In genomic region chr15:63982381-63982854, GRCh38 we compare ENCODE assay signal across 21 cellular contexts.
A peak's percentile ranks its signal among the peaks of the same experiment; 100 is the strongest.
DNase-seq lines count a peak whose midpoint lies in the region; ATAC-seq and TF ChIP-seq lines count a peak whose summit lies in the region.
"Had no signal": no experiment of that assay in that cellular context is flagged by ENCODE, and none has a peak within 500 bp of the region (broad histone marks: within the 10 kb centered on the region; RNA-seq: fewer than 3 reads in every experiment).

No MANE protein-coding gene starts in this region.

- H3K9me3 Mint-ChIP-seq in chondrocyte (ENCODE audit: low read depth) (no peaks in the 10 kb centered on the region), nephron (no peaks in the 10 kb centered on the region)
- H3K9me3 Mint-ChIP-seq: activated naive CD4-positive, alpha-beta T cell treated with anti-CD3 and anti-CD28 coated beads, Interleukin-2, amount 10 ng/mL, durations not matched to agents 7 days and 5 days; T-cell had no signal

- intact Hi-C loops in A673 (cut with micrococcal nuclease; ENCODE audit: unreplicated experiment) = no loop called here

- no peaks in the 10 kb centered on the region for H3K9me3 ChIP-seq in subcutaneous abdominal adipose tissue (ENCODE audit: control insufficient read depth in 5 of 5, low read length in 5 of 5)
- no peaks in the 10 kb centered on the region for H3K9me3 ChIP-seq in A673 (ENCODE audit: low read depth, low read length, poor library complexity, severe bottlenecking)
- H3K9me3 ChIP-seq: SJCRH30 had no signal

- H3K36me3 ChIP-seq in subcutaneous abdominal adipose tissue (ENCODE audit: control insufficient read depth in 5 of 5, insufficient read depth in 5 of 5, low read length in 5 of 5) (peaks cover 0 to 14% (median 4%) of the 10 kb centered on the region in 5 donors), A673 (ENCODE audit: insufficient read depth, low read length, poor library complexity, severe bottlenecking) (no peaks in the 10 kb centered on the region)
- H3K36me3 ChIP-seq: SJCRH30 had no signal

- H3K36me3 Mint-ChIP-seq in chondrocyte (ENCODE audit: low read depth) = no peaks in the 10 kb centered on the region
- no peaks in the 10 kb centered on the region for H3K36me3 Mint-ChIP-seq in nephron (ENCODE audit: low read depth)
- H3K36me3 Mint-ChIP-seq: activated naive CD4-positive, alpha-beta T cell treated with anti-CD3 and anti-CD28 coated beads, Interleukin-2, amount 10 ng/mL, durations not matched to agents 7 days and 5 days had no signal

- H3K27me3 Mint-ChIP-seq in chondrocyte (ENCODE audit: low read depth) (no peaks in the 10 kb centered on the region), nephron (ENCODE audit: low read depth) (no peaks in the 10 kb centered on the region)
- H3K27me3 Mint-ChIP-seq: T-cell had no signal

- no TSS peak for BruUV-seq in A673 (replicated peaks; lab: Mats Ljungman, UMichigan)

- CTCF ChIA-PET in A673 (lab: Charles Lee) = no interaction called here

- H3K4me3 Mint-ChIP-seq in chondrocyte (ENCODE audit: unreplicated experiment) = no peak overlapping the region
- H3K4me3 Mint-ChIP-seq in nephron = no peak overlapping the region
- H3K4me3 Mint-ChIP-seq: activated naive CD4-positive, alpha-beta T cell treated with anti-CD3 and anti-CD28 coated beads, Interleukin-2, amount 10 ng/mL, durations not matched to agents 7 days and 5 days; T-cell had no signal

- H3K27me3 ChIP-seq in subcutaneous abdominal adipose tissue (ENCODE audit: control insufficient read depth in 5 of 5, insufficient read depth in 4 of 5, low read length in 5 of 5) (no peaks in the 10 kb centered on the region), A673 (replicated peaks; ENCODE audit: insufficient read depth, low read depth, low read length, poor library complexity) (no peaks in the 10 kb centered on the region)
- H3K27me3 ChIP-seq: SJCRH30 had no signal

- peak; percentile 19 for DNase-seq in NCI-H82 (lab: John Stamatoyannopoulos, UW)
- DNase-seq in NCI-H82 treated with DMSO at 0.1 percent for 48 hours (lab: John Stamatoyannopoulos, UW; ENCODE audit: unreplicated experiment) = no peak
- peak; percentile 21 for DNase-seq in chondrocyte (ENCODE audit: low spot score)
- DNase-seq in A673 (ENCODE audit: low spot score) = no peak
- DNase-seq in kidney tubule cell (ENCODE audit: low spot score) = no peak
- DNase-seq: 8988T; activated CD4-positive, alpha-beta T cell treated with anti-CD3 and anti-CD28 coated beads for 1 hour; activated naive CD4-positive, alpha-beta T cell treated with anti-CD3 and anti-CD28 coated beads, Interleukin-2, amount 10 ng/mL, durations not matched to agents 7 days and 5 days; activated T-cell treated with anti-CD3 and anti-CD28 coated beads, Interleukin-2, amount 50 U/mL, for 48 hours; AML-193; caudate nucleus; DMS79; MV-4-11; nucleus accumbens; SJCRH30; stimulated activated CD4-positive, alpha-beta T cell treated with anti-CD3 and anti-CD28 coated beads, Interleukin-15, amount 100 ng/mL, for 24 hours; T-cell had no signal

- no peak overlapping the region for H3K4me3 ChIP-seq in subcutaneous abdominal adipose tissue (ENCODE audit: low read depth in 1 of 5, low read length in 5 of 5)
- no peak overlapping the region for H3K4me3 ChIP-seq in A673 (ENCODE audit: low read depth, low read length, poor library complexity, severe bottlenecking)
- H3K4me3 ChIP-seq: SJCRH30 had no signal

- POLR2A ChIA-PET in A673 (lab: Charles Lee; ENCODE audit: low non-redundant PET) = no interaction called here

- no peak overlapping the region for H3K9ac ChIP-seq in subcutaneous abdominal adipose tissue (ENCODE audit: low read length in 5 of 5)

- peak overlapping the region; percentile 97 for H3K27ac ChIP-seq in subcutaneous abdominal adipose tissue (ENCODE audit: low read depth, low read length)
- H3K27ac ChIP-seq in A673 (ENCODE audit: low read depth, low read length, poor library complexity, severe bottlenecking) = no peak overlapping the region
- H3K27ac ChIP-seq: SJCRH30 had no signal

- no peak for ATAC-seq in GM19455 (IDR thresholded peaks at IDR 0.05; ENCODE audit: unreplicated experiment)
- ATAC-seq: HCT116 had no signal

- peaks cover 11 to 57% (median 51%) of the 10 kb centered on the region in 5 donors for H3K4me1 ChIP-seq in subcutaneous abdominal adipose tissue (ENCODE audit: control insufficient read depth in 5 of 5, insufficient read depth in 5 of 5, low read length in 5 of 5)
- H3K4me1 ChIP-seq in A673 (ENCODE audit: insufficient read depth, low read length, poor library complexity, severe bottlenecking) = peaks cover 5% of the 10 kb centered on the region

- TF ChIP-seq CTCF in chondrocyte (IDR thresholded peaks at IDR 0.05) (no peak), nephron (IDR thresholded peaks at IDR 0.05; ENCODE audit: unreplicated experiment in 3 of 3) (no peak), A673 (conservative IDR thresholded peaks at IDR 0.05; ENCODE audit: low read depth, low read length) (no peak)

- H3K27ac Mint-ChIP-seq in chondrocyte (ENCODE audit: unreplicated experiment) (no peak overlapping the region), nephron (peak overlapping the region; percentile 6 to 75 (median 50))
- H3K27ac Mint-ChIP-seq: activated naive CD4-positive, alpha-beta T cell treated with anti-CD3 and anti-CD28 coated beads, Interleukin-2, amount 10 ng/mL, durations not matched to agents 7 days and 5 days; T-cell had no signal

- H3K4me1 Mint-ChIP-seq in chondrocyte (ENCODE audit: low read depth) (peaks cover 22% of the 10 kb centered on the region), nephron (peaks cover 75% of the 10 kb centered on the region)
- H3K4me1 Mint-ChIP-seq: activated naive CD4-positive, alpha-beta T cell treated with anti-CD3 and anti-CD28 coated beads, Interleukin-2, amount 10 ng/mL, durations not matched to agents 7 days and 5 days had no signal

Comparison
In these comparisons a context has a peak if more than half of its experiments do, and no peak if none do; other contexts are left out.
1. DNase-seq: peak in NCI-H82 (single experiment) and chondrocyte (single experiment); none in NCI-H82 treated with DMSO at 0.1 percent for 48 hours (single experiment), A673 (single experiment) and kidney tubule cell (single experiment).